20 cellular contexts compared by ENCODE assay signal in genomic region chr20:64140956-64141355, GRCh38. TPM values are rescaled to one million over a fixed set of nuclear protein-coding genes. Genes with fewer than 3 reads are reported as not detected.
"Had no signal": no experiment of that assay in that cellular context is flagged by ENCODE, and none has a peak within 500 bp of the region (broad histone marks: within the 10 kb centered on the region; RNA-seq: fewer than 3 reads in every experiment).

No MANE protein-coding gene starts in this region.

- H3K9me3 ChIP-seq: gastrocnemius medialis, pancreas had no signal

- H3K27ac Mint-ChIP-seq: activated CD4-positive, alpha-beta T cell treated with anti-CD3 and anti-CD28 coated beads, Interleukin-2, amount 10 ng/mL, durations not matched to agents 24 days and 14 days; activated T-helper 1 cell treated with anti-CD3 and anti-CD28 coated beads, Interleukin-12 subunit alpha, Interleukin-12 subunit beta, Interleukin-2, Interleukin-4 antibody, amounts not matched to agents 30 ng/mL and 10 ng/mL and 1 ng/mL, durations not matched to agents 14 hours and 24 hours and 36 hours; nephron progenitor cell; stimulated activated naive B cell treated with anti-CD40 and anti-IgM and Interleukin-4, amounts not matched to agents 10 μg/mL and 1 μg/mL and 100 μg/mL, for 72 hours; T-helper 2 cell treated with Interferon-gamma antibody and Interleukin-4, amounts not matched to agents 5 μg/mL and 100 μg/mL, for 36 hours had no signal

- ATAC-seq: gastrocnemius medialis; left lobe of liver; pancreas; stimulated activated naive B cell treated with anti-CD40 and anti-IgM and Interleukin-4, amounts not matched to agents 10 μg/mL and 1 μg/mL and 100 μg/mL, for 72 hours had no signal

- DNase-seq: activated CD4-positive, alpha-beta T cell treated with anti-CD3 and anti-CD28 coated beads, Interleukin-2, amount 10 ng/mL, durations not matched to agents 24 days and 14 days; activated CD4-positive, CD25-positive, alpha-beta regulatory T cell; activated naive CD4-positive, alpha-beta T cell treated with Interleukin-2 at 50 U/mL for 16 hours; erythroblast; gastrocnemius medialis; mesenchymal stem cell; nephron progenitor cell; SJCRH30; stimulated activated CD4-positive, alpha-beta T cell treated with anti-CD3 and anti-CD28 coated beads, Interleukin-15, amount 100 ng/mL, for 24 hours; stimulated activated CD4-positive, alpha-beta T cell treated with anti-CD3 and anti-CD28 coated beads, Interleukin-4, amount 100 ng/mL, for 1 hour; stimulated activated naive B cell treated with anti-CD40 and anti-IgM and Interleukin-4, amounts not matched to agents 10 μg/mL and 1 μg/mL and 100 μg/mL, for 72 hours; SW 1271; trophoblast cell had no signal

- H3K27me3 ChIP-seq: cardiac muscle cell, pancreas had no signal

- H3K4me1 ChIP-seq: gastrocnemius medialis, pancreas, SJCRH30 had no signal

- H3K4me3 ChIP-seq: cardiac muscle cell, gastrocnemius medialis, pancreas, SJCRH30 had no signal

- H3K4me3 Mint-ChIP-seq: activated CD4-positive, alpha-beta T cell treated with anti-CD3 and anti-CD28 coated beads, Interleukin-2, amount 10 ng/mL, durations not matched to agents 24 days and 14 days; activated T-helper 1 cell treated with anti-CD3 and anti-CD28 coated beads, Interleukin-12 subunit alpha, Interleukin-12 subunit beta, Interleukin-2, Interleukin-4 antibody, amounts not matched to agents 30 ng/mL and 10 ng/mL and 1 ng/mL, durations not matched to agents 14 hours and 24 hours and 36 hours; nephron progenitor cell; stimulated activated naive B cell treated with anti-CD40 and anti-IgM and Interleukin-4, amounts not matched to agents 10 μg/mL and 1 μg/mL and 100 μg/mL, for 72 hours; T-helper 2 cell treated with Interferon-gamma antibody and Interleukin-4, amounts not matched to agents 5 μg/mL and 100 μg/mL, for 36 hours had no signal

- H3K27me3 Mint-ChIP-seq: activated CD4-positive, alpha-beta T cell treated with anti-CD3 and anti-CD28 coated beads, Interleukin-2, amount 10 ng/mL, durations not matched to agents 24 days and 14 days had no signal

- H3K36me3 ChIP-seq: cardiac muscle cell, gastrocnemius medialis, pancreas, SJCRH30 had no signal

- H3K4me1 Mint-ChIP-seq: activated CD4-positive, alpha-beta T cell treated with anti-CD3 and anti-CD28 coated beads, Interleukin-2, amount 10 ng/mL, durations not matched to agents 24 days and 14 days; stimulated activated naive B cell treated with anti-CD40 and anti-IgM and Interleukin-4, amounts not matched to agents 10 μg/mL and 1 μg/mL and 100 μg/mL, for 72 hours had no signal

- H3K27ac ChIP-seq: cardiac muscle cell, gastrocnemius medialis, pancreas, SJCRH30 had no signal

RNA-seq across cellular contexts. Expression of gene MYT1, which starts 23.3 kb away (rescaled TPM):
- total RNA-seq: activated CD4-positive, alpha-beta T cell treated with anti-CD3 and anti-CD28 coated beads, Interleukin-2, amount 10 ng/mL, durations not matched to agents 24 days and 14 days; activated T-helper 1 cell treated with anti-CD3 and anti-CD28 coated beads, Interleukin-12 subunit alpha, Interleukin-12 subunit beta, Interleukin-2, Interleukin-4 antibody, amounts not matched to agents 30 ng/mL and 10 ng/mL and 1 ng/mL, durations not matched to agents 14 hours and 24 hours and 36 hours; gastrocnemius medialis; left lobe of liver; SJCRH30; skeletal muscle tissue; subcutaneous adipose tissue had no signal

RNA-seq across cellular contexts. Expression of gene NPBWR2, which starts 33.6 kb away (rescaled TPM):
- total RNA-seq: activated CD4-positive, alpha-beta T cell treated with anti-CD3 and anti-CD28 coated beads, Interleukin-2, amount 10 ng/mL, durations not matched to agents 24 days and 14 days; activated T-helper 1 cell treated with anti-CD3 and anti-CD28 coated beads, Interleukin-12 subunit alpha, Interleukin-12 subunit beta, Interleukin-2, Interleukin-4 antibody, amounts not matched to agents 30 ng/mL and 10 ng/mL and 1 ng/mL, durations not matched to agents 14 hours and 24 hours and 36 hours; cardiac muscle cell; gastrocnemius medialis; left lobe of liver; pancreas; SJCRH30; skeletal muscle tissue; subcutaneous adipose tissue had no signal

RNA-seq across cellular contexts. Expression of gene LKAAEAR1, which starts 56.8 kb away (rescaled TPM):
- total RNA-seq: gastrocnemius medialis, left lobe of liver, SJCRH30, subcutaneous adipose tissue had no signal
